8 cellular contexts compared by ENCODE assay signal in genomic region chr18:13562494-13563029, GRCh38.
A peak's percentile ranks its signal among the peaks of the same experiment; 100 is the strongest.
DNase-seq lines count a peak whose midpoint lies in the region; ATAC-seq and TF ChIP-seq lines count a peak whose summit lies in the region.

No MANE protein-coding gene starts in this region.

- ATAC-seq in GM21723 (IDR thresholded peaks at IDR 0.05; ENCODE audit: unreplicated experiment), result peak; percentile 56

- CTCF ChIA-PET in GM10248 (lab: Yijun Ruan, JAX), result interaction anchor here (0.8 to 9.5 kb wide), 7 partner anchors 10 to 67 kb away, joined by 3 to 149 read pairs (median 5); no protein-coding TSS in a partner anchor

- no peak overlapping the region for H3K4me3 ChIP-seq in coronary artery

- TF ChIP-seq CTCF in GM10248 (IDR thresholded peaks at IDR 0.05; ENCODE audit: control extremely low read depth, extremely low read depth, low read depth, missing control alignments) (no peak), nephron progenitor cell (IDR thresholded peaks at IDR 0.05) (no peak), coronary artery (IDR thresholded peaks at IDR 0.05) (no peak)

- no peak overlapping the region for H3K27ac Mint-ChIP-seq in nephron progenitor cell

- peak; percentile 77 for DNase-seq in GM10248 (ENCODE audit: extremely low spot score)
- DNase-seq in NOMO-1 (lab: John Stamatoyannopoulos, UW; ENCODE audit: unreplicated experiment in 2 of 2), result peak; percentile 34 to 45
- DNase-seq in activated naive CD8-positive, alpha-beta T cell treated with anti-CD3 and anti-CD28 coated beads, Interleukin-2, amount 50 U/mL, for 16 hours (ENCODE audit: low read depth, low spot score), result peak; percentile 72
- peak; percentile 82 to 86 for DNase-seq in stimulated activated CD8-positive, alpha-beta memory T cell treated with anti-CD3 and anti-CD28 coated beads, Interleukin-15, amount 100 ng/mL, for 48 hours (ENCODE audit: low read depth in 2 of 2)
- no peak for DNase-seq in nephron progenitor cell
- DNase-seq in coronary artery (ENCODE audit: low spot score), result no peak
- no peak for DNase-seq in NCI-H526 treated with DMSO at 0.1 percent for 48 hours (lab: John Stamatoyannopoulos, UW)

- POLR2A ChIA-PET in GM10248 (lab: Yijun Ruan, JAX), result interaction anchor here (1.2 to 5.3 kb wide), 4 partner anchors 15 to 53 kb away, joined by 4 to 51 read pairs (median 6); no protein-coding TSS in a partner anchor

- H3K27ac ChIP-seq in coronary artery, result no peak overlapping the region

- H3K4me3 Mint-ChIP-seq in nephron progenitor cell, result no peak overlapping the region

- peaks cover 32% of the 10 kb centered on the region for H3K4me1 Mint-ChIP-seq in nephron progenitor cell

- no peaks in the 10 kb centered on the region for H3K9me3 Mint-ChIP-seq in nephron progenitor cell

- no peaks in the 10 kb centered on the region for H3K36me3 Mint-ChIP-seq in nephron progenitor cell (ENCODE audit: low read depth)

- peaks cover 10% of the 10 kb centered on the region for H3K27me3 Mint-ChIP-seq in nephron progenitor cell (ENCODE audit: low read depth, poor library complexity)

Comparison
In these comparisons a context has a peak if more than half of its experiments do, and no peak if none do; other contexts are left out.
1. DNase-seq: peak in GM10248 (single experiment), NOMO-1 (2 of 2), activated naive CD8-positive, alpha-beta T cell treated with anti-CD3 and anti-CD28 coated beads, Interleukin-2, amount 50 U/mL, for 16 hours (single experiment) and stimulated activated CD8-positive, alpha-beta memory T cell treated with anti-CD3 and anti-CD28 coated beads, Interleukin-15, amount 100 ng/mL, for 48 hours (2 of 2); none in nephron progenitor cell (single experiment), coronary artery (single experiment) and NCI-H526 treated with DMSO at 0.1 percent for 48 hours (single experiment).